1 cellular context compared by ENCODE assay signal in genomic region chr11:117834068-117834810, GRCh38.
TF ChIP-seq lines count a peak whose summit lies in the region.

No MANE protein-coding gene starts in this region.

TF ChIP-seq in GM23338, 12 proteins besides CTCF, POLR2A, EP300 and RAD21 (continued from another document):
- TF ChIP-seq REST (IDR thresholded peaks at IDR 0.05; ENCODE audit: unreplicated experiment) (no peak), EZH2 (IDR thresholded peaks at IDR 0.05; ENCODE audit: low read depth, unreplicated experiment) (no peak), ZNF331 (CRISPR knock-in tag; IDR thresholded peaks at IDR 0.05; ENCODE audit: low read depth) (no peak), NANOG (IDR thresholded peaks at IDR 0.05; ENCODE audit: borderline replicate concordance) (no peak), ZNF462 (CRISPR knock-in tag; IDR thresholded peaks at IDR 0.05) (no peak), POLR2AphosphoS5 (IDR thresholded peaks at IDR 0.05; ENCODE audit: low read depth) (no peak), ETS1 (IDR thresholded peaks at IDR 0.05) (no peak), STAT1 (IDR thresholded peaks at IDR 0.05; ENCODE audit: unreplicated experiment) (no peak), ZNF114 (CRISPR knock-in tag; IDR thresholded peaks at IDR 0.05) (no peak)
